Comparison of ENCODE assay signal across 8 cellular contexts in genomic region chrX:38800981-38801845, GRCh38. TPM values are rescaled to one million over a fixed set of nuclear protein-coding genes. Genes with fewer than 3 reads are reported as not detected.
DNase-seq lines count a peak whose midpoint lies in the region; ATAC-seq, FAIRE-seq and TF ChIP-seq lines count a peak whose summit lies in the region.

A gene with protein sequence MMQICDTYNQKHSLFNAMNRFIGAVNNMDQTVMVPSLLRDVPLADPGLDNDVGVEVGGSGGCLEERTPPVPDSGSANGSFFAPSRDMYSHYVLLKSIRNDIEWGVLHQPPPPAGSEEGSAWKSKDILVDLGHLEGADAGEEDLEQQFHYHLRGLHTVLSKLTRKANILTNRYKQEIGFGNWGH (plus strand): TSS chrX:38801459. CDS start chrX:38804947, 3,488 bp downstream.

- BruUV-seq in HepG2 (replicated peaks; lab: Mats Ljungman, UMichigan) = no TSS peak

- DNase-seq in GM13977 (ENCODE audit: low spot score) (peak; percentile 84), NCI-H524 treated with DMSO at 0.1 percent for 48 hours (lab: John Stamatoyannopoulos, UW) (peak; percentile 78), HepG2 (ENCODE audit: low spot score) (peak; percentile 81)
- peak; percentile 81 for DNase-seq in activated CD8-positive, alpha-beta memory T cell treated with anti-CD3 and anti-CD28 coated beads for 24 hours
- peak; percentile 70 to 78 for DNase-seq in stimulated activated CD4-positive, alpha-beta T cell treated with anti-CD3 and anti-CD28 coated beads, Interleukin-2, amount 100 ng/mL, for 24 hours

- peak within 1 kb of the TSS; percentile 74 for H3K4me2 ChIP-seq in HepG2 (ENCODE audit: low read depth, low read length)

- peak; percentile 50 for ATAC-seq in HG03135 (IDR thresholded peaks at IDR 0.05; ENCODE audit: unreplicated experiment)
- ATAC-seq in HepG2 = peak; percentile 58
- ATAC-seq in HG02571 (IDR thresholded peaks at IDR 0.05; ENCODE audit: unreplicated experiment) = no peak

- no peaks in the 10 kb centered on the region for H3K4me1 ChIP-seq in ectodermal cell (ENCODE audit: control insufficient read depth, insufficient read depth, low read length)
- H3K4me1 ChIP-seq in HepG2 (ENCODE audit: insufficient read depth, low read length) = peaks cover 22% of the 10 kb centered on the region

- no peak for TF ChIP-seq RAD21 in HepG2 (CRISPR knock-in tag; IDR thresholded peaks at IDR 0.05)

- CTCF ChIA-PET in HepG2 (lab: Yijun Ruan, JAX; ENCODE audit: low intra/inter-chr PET ratio, low total read pairs) = no interaction called here

- in situ Hi-C loops in GM13977 (cut with MboI; ENCODE audit: low pct_unique_long_range_greater_than_20kb, low sequenced_read_pairs, unreplicated experiment) (no loop called here), HepG2 (cut with HindIII; ENCODE audit: extremely low pct_ligation_motif_present, low pct_unique_long_range_greater_than_20kb) (loop anchor here (25.0 kb wide), 1 partner anchor 186 kb away; no protein-coding TSS in a partner anchor)

- H3K27ac ChIP-seq in ectodermal cell (ENCODE audit: insufficient read depth, low read depth, low read length, poor library complexity, severe bottlenecking) = peak within 1 kb of the TSS; percentile 47
- peak within 1 kb of the TSS; percentile 95 for H3K27ac ChIP-seq in HepG2 (ENCODE audit: extremely low read length, insufficient read depth, low read length)

- POLR2A ChIA-PET in HepG2 (lab: Yijun Ruan, JAX) = interaction anchor here (2.5 kb wide), 1 partner anchor 181 kb away, joined by 11 read pairs; no protein-coding TSS in a partner anchor

- H3K79me2 ChIP-seq in HepG2 (ENCODE audit: insufficient read depth, low read length) = peaks cover 27% of the 10 kb centered on the region

- peak; percentile 83 for FAIRE-seq in HepG2 (lab: Jason Lieb, UNC)

- TF ChIP-seq EP300 in HepG2 (IDR thresholded peaks at IDR 0.05; ENCODE audit: low read depth in 2 of 2, low read length in 2 of 2) = 0 out of 4 replicates have a peak, but pooled peaks of 1 of the 2 experiments have one; percentile 10
- no peak for TF ChIP-seq EP300 in HepG2 (CRISPR knock-in tag; IDR thresholded peaks at IDR 0.05; ENCODE audit: borderline replicate concordance)

- H3K36me3 ChIP-seq in ectodermal cell (ENCODE audit: control insufficient read depth, insufficient read depth, low read length) (no peaks in the 10 kb centered on the region), HepG2 (replicated peaks in 1 of 2; ENCODE audit: control insufficient read depth in 1 of 2, insufficient read depth in 2 of 2, low read length in 2 of 2) (no peaks in the 10 kb centered on the region)

- peak within 1 kb of the TSS; percentile 95 for H3K9ac ChIP-seq in HepG2 (ENCODE audit: insufficient read depth, low read depth, low read length)

- H3K9me3 ChIP-seq in ectodermal cell (ENCODE audit: control insufficient read depth, low read length) (no peaks in the 10 kb centered on the region), HepG2 (ENCODE audit: low read length) (no peaks in the 10 kb centered on the region)

- H2AFZ ChIP-seq in HepG2 (ENCODE audit: low read length) = peak within 1 kb of the TSS; percentile 85

- TF ChIP-seq CTCF in GM13977 (IDR thresholded peaks at IDR 0.05; ENCODE audit: extremely low read depth, insufficient read depth, missing control alignments) = no peak
- no peak for TF ChIP-seq CTCF in HepG2 (CRISPR knock-in tag; IDR thresholded peaks at IDR 0.05)

- H3K4me3 ChIP-seq in ectodermal cell (ENCODE audit: insufficient read depth, low read depth, low read length) (peak within 1 kb of the TSS; percentile 70), HepG2 (replicated peaks in 1 of 3; ENCODE audit: insufficient read depth in 1 of 3, low read depth in 2 of 3, low read length in 3 of 3) (peak within 1 kb of the TSS; percentile 63 to 76 (median 71))

- intact Hi-C loops in HepG2 (cut with micrococcal nuclease; ENCODE audit: unreplicated experiment) = loop anchor here (1.0 to 5.0 kb wide), 4 partner anchors 174 to 454 kb away; no protein-coding TSS in a partner anchor

- WGBS in ectodermal cell, 2 experiments = 7 to 9% methylated on average over 31 to 32 of the region's 32 CpGs
- WGBS in HepG2 (ENCODE audit: low lambda C conversion rate) = 1% methylated on average over 13 of the region's 32 CpGs

- H3K27me3 ChIP-seq in ectodermal cell (ENCODE audit: control insufficient read depth, insufficient read depth, low read length, poor library complexity, severe bottlenecking) (no peaks in the 10 kb centered on the region), HepG2 (ENCODE audit: control insufficient read depth in 1 of 2, insufficient read depth in 2 of 2, low read length in 2 of 2) (no peaks in the 10 kb centered on the region; a peak in 1 of 5 replicates)

- TF ChIP-seq POLR2A in HepG2 (IDR thresholded peaks at IDR 0.05; ENCODE audit: insufficient read depth in 1 of 2, low read depth in 2 of 2, low read length in 2 of 2) = peak in 1 of 2 experiments; percentile 81; a peak in 2 of 4 replicates

- H4K20me1 ChIP-seq in HepG2 (ENCODE audit: insufficient read depth, low read length) = 0 out of 2 replicates have a peak, but pooled peaks cover 2% of the 10 kb centered on the region

TF ChIP-seq in HepG2, 621 proteins besides CTCF, POLR2A, EP300 and RAD21 (continues in another document):
- TF ChIP-seq GMEB1 (CRISPR knock-in tag; IDR thresholded peaks at IDR 0.05; ENCODE audit: borderline replicate concordance) = peak; percentile 42; the same call in 1 of the 2 replicates
- TF ChIP-seq ZFP37 (CRISPR knock-in tag; IDR thresholded peaks at IDR 0.05; ENCODE audit: borderline replicate concordance) = no peak
- no peak for TF ChIP-seq DPF2 (CRISPR knock-in tag; IDR thresholded peaks at IDR 0.05; ENCODE audit: borderline replicate concordance, low read depth)
- no peak for TF ChIP-seq U2AF2 (IDR thresholded peaks at IDR 0.05; ENCODE audit: low read depth, low read length)
- no peak for TF ChIP-seq PHF5A (CRISPR knock-in tag; IDR thresholded peaks at IDR 0.05; ENCODE audit: low read depth, unreplicated experiment)
- no peak for TF ChIP-seq SUZ12 (IDR thresholded peaks at IDR 0.05; ENCODE audit: low read depth, low read length)
- TF ChIP-seq, protein P1, sequence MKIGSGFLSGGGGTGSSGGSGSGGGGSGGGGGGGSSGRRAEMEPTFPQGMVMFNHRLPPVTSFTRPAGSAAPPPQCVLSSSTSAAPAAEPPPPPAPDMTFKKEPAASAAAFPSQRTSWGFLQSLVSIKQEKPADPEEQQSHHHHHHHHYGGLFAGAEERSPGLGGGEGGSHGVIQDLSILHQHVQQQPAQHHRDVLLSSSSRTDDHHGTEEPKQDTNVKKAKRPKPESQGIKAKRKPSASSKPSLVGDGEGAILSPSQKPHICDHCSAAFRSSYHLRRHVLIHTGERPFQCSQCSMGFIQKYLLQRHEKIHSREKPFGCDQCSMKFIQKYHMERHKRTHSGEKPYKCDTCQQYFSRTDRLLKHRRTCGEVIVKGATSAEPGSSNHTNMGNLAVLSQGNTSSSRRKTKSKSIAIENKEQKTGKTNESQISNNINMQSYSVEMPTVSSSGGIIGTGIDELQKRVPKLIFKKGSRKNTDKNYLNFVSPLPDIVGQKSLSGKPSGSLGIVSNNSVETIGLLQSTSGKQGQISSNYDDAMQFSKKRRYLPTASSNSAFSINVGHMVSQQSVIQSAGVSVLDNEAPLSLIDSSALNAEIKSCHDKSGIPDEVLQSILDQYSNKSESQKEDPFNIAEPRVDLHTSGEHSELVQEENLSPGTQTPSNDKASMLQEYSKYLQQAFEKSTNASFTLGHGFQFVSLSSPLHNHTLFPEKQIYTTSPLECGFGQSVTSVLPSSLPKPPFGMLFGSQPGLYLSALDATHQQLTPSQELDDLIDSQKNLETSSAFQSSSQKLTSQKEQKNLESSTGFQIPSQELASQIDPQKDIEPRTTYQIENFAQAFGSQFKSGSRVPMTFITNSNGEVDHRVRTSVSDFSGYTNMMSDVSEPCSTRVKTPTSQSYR (CRISPR knock-in tag; IDR thresholded peaks at IDR 0.05; ENCODE audit: borderline replicate concordance) = peak; percentile 92

RNA-seq across cellular contexts. Expression of the gene that starts here (rescaled TPM):
- polyA plus RNA-seq in ectodermal cell (2013, experiment 1 of 4) = 44.2 TPM
- polyA plus RNA-seq in ectodermal cell (2013, experiment 2 of 4) = 40.9 TPM
- polyA plus RNA-seq in ectodermal cell (2013, experiment 3 of 4) = 34.1 TPM
- polyA plus RNA-seq in ectodermal cell (2013, experiment 4 of 4) = 38.4 TPM
- 28.9 and 35.7 TPM in 2 replicates for total RNA-seq in HepG2 (2016; rRNA removed; fragmentation: Illumina TruSeq; extraction: Trizol)
- 11.0 and 12.4 TPM in 2 replicates for total RNA-seq in HepG2 (2016; cell fraction: cytosol; rRNA removed; fragmentation: Illumina TruSeq; extraction: Trizol; ENCODE audit: low read depth)
- 28.3 and 35.8 TPM in 2 replicates for total RNA-seq in HepG2 (2016; cell fraction: insoluble cytoplasmic fraction; rRNA removed; fragmentation: Illumina TruSeq; extraction: Trizol)
- 24.7 and 25.8 TPM in 2 replicates for total RNA-seq in HepG2 (2016; cell fraction: membrane; rRNA removed; fragmentation: Illumina TruSeq; extraction: Trizol)
- total RNA-seq in HepG2 (2016; cell fraction: nucleus; rRNA removed; fragmentation: Illumina TruSeq; extraction: Trizol) = 18.5 and 18.6 TPM in 2 replicates
- 36.1 and 46.3 TPM in 2 replicates for polyA plus RNA-seq in HepG2 (2011; rRNA removed)
- 43.4 and 44.7 TPM in 2 replicates for polyA plus RNA-seq in HepG2 (2011; cell fraction: cytosol; rRNA removed)
- polyA plus RNA-seq in HepG2 (2011; cell fraction: nucleus; rRNA removed) = 29.8 and 32.9 TPM in 2 replicates
- polyA plus RNA-seq in HepG2 (2012) = 46.0 and 48.1 TPM in 2 replicates
- polyA plus RNA-seq in HepG2 (2016; cell fraction: cytosol; fragmentation: Illumina TruSeq; extraction: Trizol; ENCODE audit: low read depth) = 4.4 and 5.1 TPM in 2 replicates
- 28.2 and 32.4 TPM in 2 replicates for polyA plus RNA-seq in HepG2 (2016; cell fraction: insoluble cytoplasmic fraction; fragmentation: Illumina TruSeq; extraction: Trizol; ENCODE audit: low read depth)
- polyA plus RNA-seq in HepG2 (2016; cell fraction: membrane; fragmentation: Illumina TruSeq; extraction: Trizol; ENCODE audit: low read depth) = 10.8 and 11.2 TPM in 2 replicates
- polyA plus RNA-seq in HepG2 (2016; cell fraction: nucleus; fragmentation: Illumina TruSeq; extraction: Trizol; ENCODE audit: insufficient read depth, low read depth) = 30.7 and 31.4 TPM in 2 replicates
- polyA minus RNA-seq in HepG2 (2011; rRNA and poly(A)+ RNA removed; ENCODE audit: low replicate concordance) = 50.4 and 50.8 TPM in 2 replicates
- polyA minus RNA-seq in HepG2 (2011; cell fraction: cytosol; rRNA and poly(A)+ RNA removed) = 29.9 and 30.2 TPM in 2 replicates
- 16.7 and 17.3 TPM in 2 replicates for polyA minus RNA-seq in HepG2 (2011; cell fraction: nucleus; rRNA and poly(A)+ RNA removed)
